8 cellular contexts compared by ENCODE assay signal in the genomic region with DNA sequence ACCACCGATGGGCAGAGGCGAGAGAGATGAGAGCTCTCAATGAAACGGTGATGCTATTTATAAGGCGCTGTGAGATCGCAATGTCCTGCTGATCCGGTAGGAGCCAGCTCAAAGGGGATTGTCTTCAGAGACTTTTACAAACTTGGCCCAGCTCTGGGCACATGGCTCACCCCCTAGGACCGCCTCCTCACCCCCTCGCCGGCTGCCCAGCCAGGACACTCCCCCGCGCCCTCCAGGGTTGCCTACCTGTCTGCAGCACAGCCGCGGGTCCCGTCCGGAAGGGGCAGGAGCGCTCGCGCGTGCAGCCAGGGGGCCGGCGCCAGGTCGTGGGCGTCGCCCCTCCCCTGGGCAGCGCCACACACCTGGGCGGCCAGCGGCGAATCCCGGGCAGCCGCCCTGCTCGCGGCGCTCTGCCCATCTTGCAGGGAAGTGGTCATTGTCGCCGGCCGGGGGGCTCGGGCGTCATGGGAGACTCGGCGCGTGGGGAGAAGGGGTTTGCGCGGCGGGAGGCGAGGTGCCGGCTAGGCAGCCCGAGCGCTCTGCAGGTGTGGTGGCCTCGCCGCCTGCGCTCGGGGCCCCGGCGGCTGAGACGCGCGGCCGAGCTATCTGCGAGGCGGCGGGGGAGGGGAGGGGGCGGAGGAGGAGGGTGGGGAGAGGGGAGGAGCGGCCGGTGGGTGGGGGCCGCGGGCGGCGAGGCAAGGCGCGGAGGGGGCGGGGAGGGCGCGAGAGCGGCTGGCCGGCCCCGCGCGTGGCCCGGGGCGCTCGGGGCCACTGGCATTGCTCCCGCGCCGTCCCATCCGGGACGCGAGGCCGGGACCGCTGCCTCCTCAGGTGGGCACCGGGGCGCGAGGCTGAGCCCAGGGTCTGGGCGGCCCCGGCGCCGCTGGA. TPM values are rescaled to one million over a fixed set of nuclear protein-coding genes. Genes with fewer than 3 reads are reported as not detected.
DNase-seq lines count a peak whose midpoint lies in the region; ATAC-seq and TF ChIP-seq lines count a peak whose summit lies in the region.

A gene (minus strand): TSS at position 610 of the 888 bp plus-strand sequence. CDS start 173 bp downstream, at position 437.

- H3K4me3 ChIP-seq in brain microvascular endothelial cell (ENCODE audit: low read depth, low read length) (peak within 1 kb of the TSS; percentile 69), kidney epithelial cell (ENCODE audit: low read depth, low read length) (peak within 1 kb of the TSS; percentile 81)

- TF ChIP-seq CTCF in brain microvascular endothelial cell (IDR thresholded peaks at IDR 0.05; ENCODE audit: low read depth, low read length, missing control alignments) (peak; percentile 17), kidney epithelial cell (IDR thresholded peaks at IDR 0.05; ENCODE audit: insufficient read depth, low read length, poor library complexity, severe bottlenecking) (no peak)

- peak; percentile 3 for DNase-seq in DMS79 (lab: John Stamatoyannopoulos, UW)
- peak; percentile 67 for DNase-seq in NCI-H1105 treated with DMSO at 0.1 percent for 48 hours (lab: John Stamatoyannopoulos, UW)
- DNase-seq in brain microvascular endothelial cell: peak; percentile 33
- no peak for DNase-seq in kidney epithelial cell (ENCODE audit: low read depth)
- no peak for DNase-seq in OCI-M2 (lab: John Stamatoyannopoulos, UW; ENCODE audit: unreplicated experiment)
- no peak for DNase-seq in CD1c-positive myeloid dendritic cell (ENCODE audit: extremely low spot score)

- H3K27ac Mint-ChIP-seq in stimulated activated memory B cell treated with anti-CD40 and anti-IgM and Interleukin-4, amounts not matched to agents 10 μg/mL and 1 μg/mL and 100 μg/mL, for 72 hours: no peak within 1 kb of the TSS

- peaks cover 53% of the 10 kb centered on the region for H3K27me3 Mint-ChIP-seq in stimulated activated memory B cell treated with anti-CD40 and anti-IgM and Interleukin-4, amounts not matched to agents 10 μg/mL and 1 μg/mL and 100 μg/mL, for 72 hours

- peaks cover 5% of the 10 kb centered on the region for H3K4me1 Mint-ChIP-seq in stimulated activated memory B cell treated with anti-CD40 and anti-IgM and Interleukin-4, amounts not matched to agents 10 μg/mL and 1 μg/mL and 100 μg/mL, for 72 hours

- H3K36me3 Mint-ChIP-seq in stimulated activated memory B cell treated with anti-CD40 and anti-IgM and Interleukin-4, amounts not matched to agents 10 μg/mL and 1 μg/mL and 100 μg/mL, for 72 hours: no peaks in the 10 kb centered on the region

- ATAC-seq in stimulated activated memory B cell treated with anti-CD40 and anti-IgM and Interleukin-4, amounts not matched to agents 10 μg/mL and 1 μg/mL and 100 μg/mL, for 72 hours: peak; percentile 54
- no peak for ATAC-seq in GM19328 (IDR thresholded peaks at IDR 0.05; ENCODE audit: unreplicated experiment)

- in situ Hi-C loops in brain microvascular endothelial cell (cut with HindIII; ENCODE audit: low pct_ligation_motif_present, low sequenced_read_pairs): no loop called here

- H3K27me3 ChIP-seq in brain microvascular endothelial cell (replicated peaks) (no peaks in the 10 kb centered on the region), kidney epithelial cell (ENCODE audit: control insufficient read depth, insufficient read depth, low read length) (no peaks in the 10 kb centered on the region)

- H3K27ac ChIP-seq in brain microvascular endothelial cell: no peak within 1 kb of the TSS

- H3K4me3 Mint-ChIP-seq in stimulated activated memory B cell treated with anti-CD40 and anti-IgM and Interleukin-4, amounts not matched to agents 10 μg/mL and 1 μg/mL and 100 μg/mL, for 72 hours: peak within 1 kb of the TSS; percentile 71

- no peaks in the 10 kb centered on the region for H3K9me3 Mint-ChIP-seq in stimulated activated memory B cell treated with anti-CD40 and anti-IgM and Interleukin-4, amounts not matched to agents 10 μg/mL and 1 μg/mL and 100 μg/mL, for 72 hours

- H3K36me3 ChIP-seq in brain microvascular endothelial cell (replicated peaks) (no peaks in the 10 kb centered on the region), kidney epithelial cell (ENCODE audit: control insufficient read depth, insufficient read depth, low read length) (no peaks in the 10 kb centered on the region)

RNA-seq across cellular contexts. Expression of the gene that starts here (rescaled TPM):
- total RNA-seq in kidney epithelial cell: 6.0 and 9.2 TPM in 2 replicates

Comparison
In these comparisons a context has a peak if more than half of its experiments do, and no peak if none do; other contexts are left out.
1. DNase-seq: peak in DMS79 (single experiment), NCI-H1105 treated with DMSO at 0.1 percent for 48 hours (single experiment) and brain microvascular endothelial cell (single experiment); none in kidney epithelial cell (single experiment), OCI-M2 (single experiment) and CD1c-positive myeloid dendritic cell (single experiment).